In genomic region chr20:9302073-9302425, GRCh38 we compare ENCODE assay signal across 1 cellular context.
A peak's percentile ranks its signal among the peaks of the same experiment; 100 is the strongest.
TF ChIP-seq lines count a peak whose summit lies in the region.

No MANE protein-coding gene starts in this region.

TF ChIP-seq in HepG2, 621 proteins besides CTCF, POLR2A, EP300 and RAD21 (continued from another document and continues in another):
- no peak for TF ChIP-seq ZBTB2 (CRISPR knock-in tag; IDR thresholded peaks at IDR 0.05; ENCODE audit: low read depth)
- TF ChIP-seq ZNF234 (CRISPR knock-in tag; conservative IDR thresholded peaks at IDR 0.05) = no peak
- no peak for TF ChIP-seq SOX6 (IDR thresholded peaks at IDR 0.05)
- peak; percentile 20; the same call in 1 of the 2 replicates for TF ChIP-seq SOX6 (CRISPR knock-in tag; IDR thresholded peaks at IDR 0.05)
- TF ChIP-seq HMG20B (CRISPR knock-in tag; conservative IDR thresholded peaks at IDR 0.05) = no peak
- no peak for TF ChIP-seq HES4 (CRISPR knock-in tag; IDR thresholded peaks at IDR 0.05; ENCODE audit: borderline replicate concordance)
- TF ChIP-seq, protein P1, sequence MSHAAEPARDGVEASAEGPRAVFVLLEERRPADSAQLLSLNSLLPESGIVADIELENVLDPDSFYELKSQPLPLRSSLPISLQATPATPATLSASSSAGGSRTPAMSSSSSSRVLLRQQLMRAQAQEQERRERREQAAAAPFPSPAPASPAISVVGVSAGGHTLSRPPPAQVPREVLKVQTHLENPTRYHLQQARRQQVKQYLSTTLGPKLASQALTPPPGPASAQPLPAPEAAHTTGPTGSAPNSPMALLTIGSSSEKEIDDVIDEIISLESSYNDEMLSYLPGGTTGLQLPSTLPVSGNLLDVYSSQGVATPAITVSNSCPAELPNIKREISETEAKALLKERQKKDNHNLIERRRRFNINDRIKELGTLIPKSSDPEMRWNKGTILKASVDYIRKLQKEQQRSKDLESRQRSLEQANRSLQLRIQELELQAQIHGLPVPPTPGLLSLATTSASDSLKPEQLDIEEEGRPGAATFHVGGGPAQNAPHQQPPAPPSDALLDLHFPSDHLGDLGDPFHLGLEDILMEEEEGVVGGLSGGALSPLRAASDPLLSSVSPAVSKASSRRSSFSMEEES (CRISPR knock-in tag; IDR thresholded peaks at IDR 0.05) = 0 out of 2 replicates have a peak, but pooled peaks have one; percentile 9
- no peak for TF ChIP-seq ZNF776 (CRISPR knock-in tag; IDR thresholded peaks at IDR 0.05)
- TF ChIP-seq, protein P2, sequence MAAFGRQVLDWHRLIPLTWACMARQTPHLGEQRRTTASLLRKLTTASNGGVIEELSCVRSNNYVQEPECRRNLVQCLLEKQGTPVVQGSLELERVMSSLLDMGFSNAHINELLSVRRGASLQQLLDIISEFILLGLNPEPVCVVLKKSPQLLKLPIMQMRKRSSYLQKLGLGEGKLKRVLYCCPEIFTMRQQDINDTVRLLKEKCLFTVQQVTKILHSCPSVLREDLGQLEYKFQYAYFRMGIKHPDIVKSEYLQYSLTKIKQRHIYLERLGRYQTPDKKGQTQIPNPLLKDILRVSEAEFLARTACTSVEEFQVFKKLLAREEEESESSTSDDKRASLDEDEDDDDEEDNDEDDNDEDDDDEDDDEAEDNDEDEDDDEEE (CRISPR knock-in tag; IDR thresholded peaks at IDR 0.05) = no peak
- TF ChIP-seq ZNF740 (CRISPR knock-in tag; IDR thresholded peaks at IDR 0.05) = no peak
- TF ChIP-seq, protein P3, sequence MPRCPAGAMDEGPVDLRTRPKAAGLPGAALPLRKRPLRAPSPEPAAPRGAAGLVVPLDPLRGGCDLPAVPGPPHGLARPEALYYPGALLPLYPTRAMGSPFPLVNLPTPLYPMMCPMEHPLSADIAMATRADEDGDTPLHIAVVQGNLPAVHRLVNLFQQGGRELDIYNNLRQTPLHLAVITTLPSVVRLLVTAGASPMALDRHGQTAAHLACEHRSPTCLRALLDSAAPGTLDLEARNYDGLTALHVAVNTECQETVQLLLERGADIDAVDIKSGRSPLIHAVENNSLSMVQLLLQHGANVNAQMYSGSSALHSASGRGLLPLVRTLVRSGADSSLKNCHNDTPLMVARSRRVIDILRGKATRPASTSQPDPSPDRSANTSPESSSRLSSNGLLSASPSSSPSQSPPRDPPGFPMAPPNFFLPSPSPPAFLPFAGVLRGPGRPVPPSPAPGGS (CRISPR knock-in tag; IDR thresholded peaks at IDR 0.05) = no peak
- TF ChIP-seq ELF3 (CRISPR knock-in tag; IDR thresholded peaks at IDR 0.05) = no peak
- no peak for TF ChIP-seq HDAC1 (CRISPR knock-in tag; IDR thresholded peaks at IDR 0.05)
- TF ChIP-seq ZNF687 (CRISPR knock-in tag; IDR thresholded peaks at IDR 0.05) = no peak
- TF ChIP-seq EHMT2 (IDR thresholded peaks at IDR 0.05; ENCODE audit: borderline replicate concordance, low read depth, low read length) = peak; percentile 5; the same call in 1 of the 2 replicates
- TF ChIP-seq, protein P4, sequence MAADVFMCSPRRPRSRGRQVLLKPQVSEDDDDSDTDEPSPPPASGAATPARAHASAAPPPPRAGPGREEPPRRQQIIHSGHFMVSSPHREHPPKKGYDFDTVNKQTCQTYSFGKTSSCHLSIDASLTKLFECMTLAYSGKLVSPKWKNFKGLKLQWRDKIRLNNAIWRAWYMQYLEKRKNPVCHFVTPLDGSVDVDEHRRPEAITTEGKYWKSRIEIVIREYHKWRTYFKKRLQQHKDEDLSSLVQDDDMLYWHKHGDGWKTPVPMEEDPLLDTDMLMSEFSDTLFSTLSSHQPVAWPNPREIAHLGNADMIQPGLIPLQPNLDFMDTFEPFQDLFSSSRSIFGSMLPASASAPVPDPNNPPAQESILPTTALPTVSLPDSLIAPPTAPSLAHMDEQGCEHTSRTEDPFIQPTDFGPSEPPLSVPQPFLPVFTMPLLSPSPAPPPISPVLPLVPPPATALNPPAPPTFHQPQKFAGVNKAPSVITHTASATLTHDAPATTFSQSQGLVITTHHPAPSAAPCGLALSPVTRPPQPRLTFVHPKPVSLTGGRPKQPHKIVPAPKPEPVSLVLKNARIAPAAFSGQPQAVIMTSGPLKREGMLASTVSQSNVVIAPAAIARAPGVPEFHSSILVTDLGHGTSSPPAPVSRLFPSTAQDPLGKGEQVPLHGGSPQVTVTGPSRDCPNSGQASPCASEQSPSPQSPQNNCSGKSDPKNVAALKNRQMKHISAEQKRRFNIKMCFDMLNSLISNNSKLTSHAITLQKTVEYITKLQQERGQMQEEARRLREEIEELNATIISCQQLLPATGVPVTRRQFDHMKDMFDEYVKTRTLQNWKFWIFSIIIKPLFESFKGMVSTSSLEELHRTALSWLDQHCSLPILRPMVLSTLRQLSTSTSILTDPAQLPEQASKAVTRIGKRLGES (CRISPR knock-in tag; IDR thresholded peaks at IDR 0.05; ENCODE audit: borderline replicate concordance) = no peak
- TF ChIP-seq MTA3 (CRISPR knock-in tag; IDR thresholded peaks at IDR 0.05) = no peak
- TF ChIP-seq SP2 (CRISPR knock-in tag; IDR thresholded peaks at IDR 0.05) = no peak
- 0 out of 2 replicates have a peak, but pooled peaks have one; percentile 59 for TF ChIP-seq THYN1 (CRISPR knock-in tag; IDR thresholded peaks at IDR 0.05; ENCODE audit: borderline replicate concordance, low read depth)
- TF ChIP-seq FOXO4 (CRISPR knock-in tag; conservative IDR thresholded peaks at IDR 0.05) = 0 out of 2 replicates have a peak, but pooled peaks have one; percentile 58
- no peak for TF ChIP-seq ZNF207 (IDR thresholded peaks at IDR 0.05; ENCODE audit: borderline replicate concordance)
- TF ChIP-seq ZNF292 (CRISPR knock-in tag; IDR thresholded peaks at IDR 0.05; ENCODE audit: borderline replicate concordance, low read depth) = 0 out of 2 replicates have a peak, but pooled peaks have one; percentile 7
- no peak for TF ChIP-seq ZMYM3 (CRISPR knock-in tag; IDR thresholded peaks at IDR 0.05)
- TF ChIP-seq ZNF451 (CRISPR knock-in tag; IDR thresholded peaks at IDR 0.05) = 0 out of 2 replicates have a peak, but pooled peaks have one; percentile 10
- no peak for TF ChIP-seq ZBTB38 (CRISPR knock-in tag; IDR thresholded peaks at IDR 0.05)
- no peak for TF ChIP-seq SIN3A (IDR thresholded peaks at IDR 0.05; ENCODE audit: borderline replicate concordance, low read depth, low read length)
- TF ChIP-seq, protein P5, sequence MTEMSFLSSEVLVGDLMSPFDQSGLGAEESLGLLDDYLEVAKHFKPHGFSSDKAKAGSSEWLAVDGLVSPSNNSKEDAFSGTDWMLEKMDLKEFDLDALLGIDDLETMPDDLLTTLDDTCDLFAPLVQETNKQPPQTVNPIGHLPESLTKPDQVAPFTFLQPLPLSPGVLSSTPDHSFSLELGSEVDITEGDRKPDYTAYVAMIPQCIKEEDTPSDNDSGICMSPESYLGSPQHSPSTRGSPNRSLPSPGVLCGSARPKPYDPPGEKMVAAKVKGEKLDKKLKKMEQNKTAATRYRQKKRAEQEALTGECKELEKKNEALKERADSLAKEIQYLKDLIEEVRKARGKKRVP (CRISPR knock-in tag; IDR thresholded peaks at IDR 0.05) = no peak
- no peak for TF ChIP-seq MYC (CRISPR knock-in tag; IDR thresholded peaks at IDR 0.05; ENCODE audit: borderline replicate concordance)
- TF ChIP-seq SCMH1 (CRISPR knock-in tag; IDR thresholded peaks at IDR 0.05; ENCODE audit: borderline replicate concordance) = no peak
- TF ChIP-seq GABPB1 (CRISPR knock-in tag; IDR thresholded peaks at IDR 0.05) = no peak
- TF ChIP-seq ZNF703 (CRISPR knock-in tag; IDR thresholded peaks at IDR 0.05; ENCODE audit: borderline replicate concordance) = no peak
- no peak for TF ChIP-seq ZNF124 (CRISPR knock-in tag; IDR thresholded peaks at IDR 0.05)
- TF ChIP-seq, protein P6, sequence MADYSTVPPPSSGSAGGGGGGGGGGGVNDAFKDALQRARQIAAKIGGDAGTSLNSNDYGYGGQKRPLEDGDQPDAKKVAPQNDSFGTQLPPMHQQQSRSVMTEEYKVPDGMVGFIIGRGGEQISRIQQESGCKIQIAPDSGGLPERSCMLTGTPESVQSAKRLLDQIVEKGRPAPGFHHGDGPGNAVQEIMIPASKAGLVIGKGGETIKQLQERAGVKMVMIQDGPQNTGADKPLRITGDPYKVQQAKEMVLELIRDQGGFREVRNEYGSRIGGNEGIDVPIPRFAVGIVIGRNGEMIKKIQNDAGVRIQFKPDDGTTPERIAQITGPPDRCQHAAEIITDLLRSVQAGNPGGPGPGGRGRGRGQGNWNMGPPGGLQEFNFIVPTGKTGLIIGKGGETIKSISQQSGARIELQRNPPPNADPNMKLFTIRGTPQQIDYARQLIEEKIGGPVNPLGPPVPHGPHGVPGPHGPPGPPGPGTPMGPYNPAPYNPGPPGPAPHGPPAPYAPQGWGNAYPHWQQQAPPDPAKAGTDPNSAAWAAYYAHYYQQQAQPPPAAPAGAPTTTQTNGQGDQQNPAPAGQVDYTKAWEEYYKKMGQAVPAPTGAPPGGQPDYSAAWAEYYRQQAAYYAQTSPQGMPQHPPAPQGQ (CRISPR knock-in tag; IDR thresholded peaks at IDR 0.05; ENCODE audit: borderline replicate concordance) = no peak
- TF ChIP-seq SMC3 (IDR thresholded peaks at IDR 0.05; ENCODE audit: low read length) = no peak
- TF ChIP-seq RBAK (CRISPR knock-in tag; IDR thresholded peaks at IDR 0.05) = no peak
- no peak for TF ChIP-seq PREB (CRISPR knock-in tag; IDR thresholded peaks at IDR 0.05)
- no peak for TF ChIP-seq ZNF337 (CRISPR knock-in tag; IDR thresholded peaks at IDR 0.05; ENCODE audit: borderline replicate concordance, low read depth)
- TF ChIP-seq ZNF335 (CRISPR knock-in tag; IDR thresholded peaks at IDR 0.05) = no peak
